ENCODE assay signal across 24 cellular contexts in genomic region chr2:21291281-21291825, GRCh38.
"Had no signal": no experiment of that assay in that cellular context is flagged by ENCODE, and none has a peak within 500 bp of the region (broad histone marks: within the 10 kb centered on the region; RNA-seq: fewer than 3 reads in every experiment).

No MANE protein-coding gene starts in this region.

- H3K4me1 Mint-ChIP-seq: activated naive CD4-positive, alpha-beta T cell treated with anti-CD3 and anti-CD28 coated beads, Interleukin-2, amount 10 ng/mL, durations not matched to agents 7 days and 5 days; activated naive CD8-positive, alpha-beta T cell treated with anti-CD3 and anti-CD28 coated beads for 36 hours had no signal

- ATAC-seq: activated CD4-positive, CD25-positive, alpha-beta regulatory T cell treated with anti-CD3 and anti-CD28 coated beads, Interleukin-2, amount 50 U/mL, for 24 hours; activated CD8-positive, alpha-beta T cell treated with anti-CD3 and anti-CD28 coated beads for 36 hours; activated T-cell treated with anti-CD3 and anti-CD28 coated beads, Interleukin-2, amount 50 U/mL, for 72 hours; PC-3 had no signal

- H3K27ac ChIP-seq: brain microvascular endothelial cell, cardiac muscle cell, SJSA1 had no signal

- H3K36me3 Mint-ChIP-seq: activated naive CD4-positive, alpha-beta T cell treated with anti-CD3 and anti-CD28 coated beads, Interleukin-2, amount 10 ng/mL, durations not matched to agents 7 days and 5 days; activated naive CD8-positive, alpha-beta T cell treated with anti-CD3 and anti-CD28 coated beads for 36 hours had no signal

- H3K27me3 Mint-ChIP-seq: activated CD8-positive, alpha-beta T cell treated with anti-CD3 and anti-CD28 coated beads for 36 hours; activated naive CD4-positive, alpha-beta T cell treated with anti-CD3 and anti-CD28 coated beads, Interleukin-2, amount 10 ng/mL, durations not matched to agents 7 days and 5 days; activated naive CD8-positive, alpha-beta T cell treated with anti-CD3 and anti-CD28 coated beads for 36 hours had no signal

- DNase-seq: activated CD4-positive, alpha-beta T cell treated with anti-CD3 and anti-CD28 coated beads for 4 hours; activated CD8-positive, alpha-beta memory T cell treated with anti-CD3 and anti-CD28 coated beads, Interleukin-2, amount 50 U/mL, for 4 hours; activated CD8-positive, alpha-beta T cell treated with anti-CD3 and anti-CD28 coated beads for 36 hours; activated gamma-delta T cell treated with Interleukin-2 at 50 U/mL for 16 hours; activated naive CD4-positive, alpha-beta T cell treated with anti-CD3 and anti-CD28 coated beads, Interleukin-2, amount 10 ng/mL, durations not matched to agents 7 days and 5 days; activated naive CD8-positive, alpha-beta T cell treated with anti-CD3 and anti-CD28 coated beads for 36 hours; activated T-cell treated with anti-CD3 and anti-CD28 coated beads, Interleukin-2, amount 50 U/mL, for 72 hours; brain microvascular endothelial cell; Kasumi-1; NCI-H1092; NCI-H1417; NCI-H1930; NCI-H2171 treated with DMSO at 0.1 percent for 48 hours; NCI-H226; NCI-H526; NCI-H82; PC-3; SHP77 had no signal

- H3K9me3 ChIP-seq: SJSA1 had no signal

- H3K9me3 Mint-ChIP-seq: activated CD8-positive, alpha-beta T cell treated with anti-CD3 and anti-CD28 coated beads for 36 hours; activated naive CD4-positive, alpha-beta T cell treated with anti-CD3 and anti-CD28 coated beads, Interleukin-2, amount 10 ng/mL, durations not matched to agents 7 days and 5 days; activated naive CD8-positive, alpha-beta T cell treated with anti-CD3 and anti-CD28 coated beads for 36 hours; activated T-helper 2 cell treated with anti-CD3 and anti-CD28 coated beads, Interferon-gamma antibody, Interleukin-2, Interleukin-4, amounts not matched to agents 10 μg/mL and 5 μg/mL and 100 μg/mL, durations not matched to agents 14 hours and 24 hours and 36 hours; T-helper 1 cell treated with Interleukin-12 subunit alpha and Interleukin-12 subunit beta and Interleukin-4 antibody, amounts not matched to agents 30 μg/mL and 1 μg/mL, for 36 hours had no signal

- H3K27ac Mint-ChIP-seq: activated CD8-positive, alpha-beta T cell treated with anti-CD3 and anti-CD28 coated beads for 36 hours; activated naive CD4-positive, alpha-beta T cell treated with anti-CD3 and anti-CD28 coated beads, Interleukin-2, amount 10 ng/mL, durations not matched to agents 7 days and 5 days; activated naive CD8-positive, alpha-beta T cell treated with anti-CD3 and anti-CD28 coated beads for 36 hours; activated T-cell treated with anti-CD3 and anti-CD28 coated beads, Interleukin-2, amount 50 U/mL, for 72 hours; activated T-helper 2 cell treated with anti-CD3 and anti-CD28 coated beads, Interferon-gamma antibody, Interleukin-2, Interleukin-4, amounts not matched to agents 10 μg/mL and 5 μg/mL and 100 μg/mL, durations not matched to agents 14 hours and 24 hours and 36 hours; T-helper 1 cell treated with Interleukin-12 subunit alpha and Interleukin-12 subunit beta and Interleukin-4 antibody, amounts not matched to agents 30 μg/mL and 1 μg/mL, for 36 hours had no signal

- FAIRE-seq: RCC 7860 had no signal

- H3K4me3 Mint-ChIP-seq: activated CD8-positive, alpha-beta T cell treated with anti-CD3 and anti-CD28 coated beads for 36 hours; activated naive CD4-positive, alpha-beta T cell treated with anti-CD3 and anti-CD28 coated beads, Interleukin-2, amount 10 ng/mL, durations not matched to agents 7 days and 5 days; activated naive CD8-positive, alpha-beta T cell treated with anti-CD3 and anti-CD28 coated beads for 36 hours; activated T-cell treated with anti-CD3 and anti-CD28 coated beads, Interleukin-2, amount 50 U/mL, for 72 hours; T-helper 1 cell treated with Interleukin-12 subunit alpha and Interleukin-12 subunit beta and Interleukin-4 antibody, amounts not matched to agents 30 μg/mL and 1 μg/mL, for 36 hours had no signal

- H3K36me3 ChIP-seq: brain microvascular endothelial cell, cardiac muscle cell, SJSA1 had no signal

- H3K4me1 ChIP-seq: SJSA1 had no signal

- H3K4me3 ChIP-seq: cardiac muscle cell, SJSA1 had no signal

- H3K27me3 ChIP-seq: brain microvascular endothelial cell, cardiac muscle cell, SJSA1 had no signal
